2 cellular contexts compared by ENCODE assay signal in the genomic region with DNA sequence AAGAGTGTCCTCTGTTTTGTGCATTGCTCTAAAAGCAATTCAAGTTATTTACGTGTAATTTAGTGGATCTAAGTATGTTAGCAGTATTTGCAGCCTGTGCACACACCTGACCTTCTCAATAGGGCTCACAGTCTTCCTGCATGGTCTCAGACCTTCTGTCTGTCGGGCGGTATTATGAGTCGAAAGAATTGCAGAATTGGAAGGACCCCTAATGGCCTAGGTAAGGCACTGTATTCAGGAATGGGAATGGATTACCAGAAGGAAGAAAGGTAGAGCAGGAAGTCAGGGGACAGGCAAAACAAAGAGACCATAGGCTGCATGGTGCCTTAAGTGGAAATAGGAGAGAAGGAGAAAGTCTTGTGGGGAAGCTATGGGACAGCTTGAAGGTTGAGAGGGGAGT.
TF ChIP-seq lines count a peak whose summit lies in the region.

No MANE protein-coding gene starts in this region.

TF ChIP-seq in SK-N-SH, 30 proteins besides CTCF, POLR2A, EP300 and RAD21 (continued from another document):
- TF ChIP-seq, protein P1, sequence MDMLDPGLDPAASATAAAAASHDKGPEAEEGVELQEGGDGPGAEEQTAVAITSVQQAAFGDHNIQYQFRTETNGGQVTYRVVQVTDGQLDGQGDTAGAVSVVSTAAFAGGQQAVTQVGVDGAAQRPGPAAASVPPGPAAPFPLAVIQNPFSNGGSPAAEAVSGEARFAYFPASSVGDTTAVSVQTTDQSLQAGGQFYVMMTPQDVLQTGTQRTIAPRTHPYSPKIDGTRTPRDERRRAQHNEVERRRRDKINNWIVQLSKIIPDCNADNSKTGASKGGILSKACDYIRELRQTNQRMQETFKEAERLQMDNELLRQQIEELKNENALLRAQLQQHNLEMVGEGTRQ (IDR thresholded peaks at IDR 0.05; ENCODE audit: borderline replicate concordance, low read depth, low read length): no peak
- TF ChIP-seq SMC3 (IDR thresholded peaks at IDR 0.05; ENCODE audit: low read depth, low read length) (no peak), FOXM1 (IDR thresholded peaks at IDR 0.05; ENCODE audit: low read depth) (no peak)

TF ChIP-seq in SK-N-SH treated with all-trans-retinoic acid at 6 μM for 48 hours, 23 proteins besides CTCF, POLR2A, EP300 and RAD21:
- TF ChIP-seq, protein P2, sequence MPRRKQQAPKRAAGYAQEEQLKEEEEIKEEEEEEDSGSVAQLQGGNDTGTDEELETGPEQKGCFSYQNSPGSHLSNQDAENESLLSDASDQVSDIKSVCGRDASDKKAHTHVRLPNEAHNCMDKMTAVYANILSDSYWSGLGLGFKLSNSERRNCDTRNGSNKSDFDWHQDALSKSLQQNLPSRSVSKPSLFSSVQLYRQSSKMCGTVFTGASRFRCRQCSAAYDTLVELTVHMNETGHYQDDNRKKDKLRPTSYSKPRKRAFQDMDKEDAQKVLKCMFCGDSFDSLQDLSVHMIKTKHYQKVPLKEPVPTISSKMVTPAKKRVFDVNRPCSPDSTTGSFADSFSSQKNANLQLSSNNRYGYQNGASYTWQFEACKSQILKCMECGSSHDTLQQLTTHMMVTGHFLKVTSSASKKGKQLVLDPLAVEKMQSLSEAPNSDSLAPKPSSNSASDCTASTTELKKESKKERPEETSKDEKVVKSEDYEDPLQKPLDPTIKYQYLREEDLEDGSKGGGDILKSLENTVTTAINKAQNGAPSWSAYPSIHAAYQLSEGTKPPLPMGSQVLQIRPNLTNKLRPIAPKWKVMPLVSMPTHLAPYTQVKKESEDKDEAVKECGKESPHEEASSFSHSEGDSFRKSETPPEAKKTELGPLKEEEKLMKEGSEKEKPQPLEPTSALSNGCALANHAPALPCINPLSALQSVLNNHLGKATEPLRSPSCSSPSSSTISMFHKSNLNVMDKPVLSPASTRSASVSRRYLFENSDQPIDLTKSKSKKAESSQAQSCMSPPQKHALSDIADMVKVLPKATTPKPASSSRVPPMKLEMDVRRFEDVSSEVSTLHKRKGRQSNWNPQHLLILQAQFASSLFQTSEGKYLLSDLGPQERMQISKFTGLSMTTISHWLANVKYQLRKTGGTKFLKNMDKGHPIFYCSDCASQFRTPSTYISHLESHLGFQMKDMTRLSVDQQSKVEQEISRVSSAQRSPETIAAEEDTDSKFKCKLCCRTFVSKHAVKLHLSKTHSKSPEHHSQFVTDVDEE (CRISPR knock-in tag; IDR thresholded peaks at IDR 0.05): no peak
- TF ChIP-seq, protein P3, sequence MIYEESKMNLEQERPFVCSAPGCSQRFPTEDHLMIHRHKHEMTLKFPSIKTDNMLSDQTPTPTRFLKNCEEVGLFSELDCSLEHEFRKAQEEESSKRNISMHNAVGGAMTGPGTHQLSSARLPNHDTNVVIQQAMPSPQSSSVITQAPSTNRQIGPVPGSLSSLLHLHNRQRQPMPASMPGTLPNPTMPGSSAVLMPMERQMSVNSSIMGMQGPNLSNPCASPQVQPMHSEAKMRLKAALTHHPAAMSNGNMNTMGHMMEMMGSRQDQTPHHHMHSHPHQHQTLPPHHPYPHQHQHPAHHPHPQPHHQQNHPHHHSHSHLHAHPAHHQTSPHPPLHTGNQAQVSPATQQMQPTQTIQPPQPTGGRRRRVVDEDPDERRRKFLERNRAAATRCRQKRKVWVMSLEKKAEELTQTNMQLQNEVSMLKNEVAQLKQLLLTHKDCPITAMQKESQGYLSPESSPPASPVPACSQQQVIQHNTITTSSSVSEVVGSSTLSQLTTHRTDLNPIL (CRISPR knock-in tag; IDR thresholded peaks at IDR 0.05; ENCODE audit: low read depth): no peak
- TF ChIP-seq, protein P4, sequence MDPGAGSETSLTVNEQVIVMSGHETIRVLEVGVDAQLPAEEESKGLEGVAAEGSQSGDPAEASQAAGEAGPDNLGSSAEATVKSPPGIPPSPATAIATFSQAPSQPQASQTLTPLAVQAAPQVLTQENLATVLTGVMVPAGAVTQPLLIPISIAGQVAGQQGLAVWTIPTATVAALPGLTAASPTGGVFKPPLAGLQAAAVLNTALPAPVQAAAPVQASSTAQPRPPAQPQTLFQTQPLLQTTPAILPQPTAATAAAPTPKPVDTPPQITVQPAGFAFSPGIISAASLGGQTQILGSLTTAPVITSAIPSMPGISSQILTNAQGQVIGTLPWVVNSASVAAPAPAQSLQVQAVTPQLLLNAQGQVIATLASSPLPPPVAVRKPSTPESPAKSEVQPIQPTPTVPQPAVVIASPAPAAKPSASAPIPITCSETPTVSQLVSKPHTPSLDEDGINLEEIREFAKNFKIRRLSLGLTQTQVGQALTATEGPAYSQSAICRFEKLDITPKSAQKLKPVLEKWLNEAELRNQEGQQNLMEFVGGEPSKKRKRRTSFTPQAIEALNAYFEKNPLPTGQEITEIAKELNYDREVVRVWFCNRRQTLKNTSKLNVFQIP (CRISPR knock-in tag; IDR thresholded peaks at IDR 0.05; ENCODE audit: borderline replicate concordance, low read depth): no peak
- no peak for TF ChIP-seq SNAI2 (CRISPR knock-in tag; IDR thresholded peaks at IDR 0.05)
